ENCODE assay signal across 10 cellular contexts in genomic region chr2:99436874-99437273, GRCh38.
"Had no signal": no experiment of that assay in that cellular context is flagged by ENCODE, and none has a peak within 500 bp of the region (broad histone marks: within the 10 kb centered on the region; RNA-seq: fewer than 3 reads in every experiment).

No MANE protein-coding gene starts in this region.

- FAIRE-seq: H54 had no signal

- H3K9ac ChIP-seq: GM23248, KMS-11 had no signal

- H3K4me2 ChIP-seq: KMS-11 had no signal

- H3K27ac Mint-ChIP-seq: HFFc6 had no signal

- H3K4me3 ChIP-seq: GM23248 had no signal

- DNase-seq: GM23248, GOT3, H9, HCEC 1CT, HFFc6, IMR-90, KBM-7 had no signal

- H3K4me3 Mint-ChIP-seq: H9, HFFc6 had no signal

- H3K27ac ChIP-seq: GM23248, HL-60, KMS-11 had no signal

- H2AFZ ChIP-seq: GM23248 had no signal

- H3K9me3 Mint-ChIP-seq: H9, HFFc6 had no signal
